In the genomic region with DNA sequence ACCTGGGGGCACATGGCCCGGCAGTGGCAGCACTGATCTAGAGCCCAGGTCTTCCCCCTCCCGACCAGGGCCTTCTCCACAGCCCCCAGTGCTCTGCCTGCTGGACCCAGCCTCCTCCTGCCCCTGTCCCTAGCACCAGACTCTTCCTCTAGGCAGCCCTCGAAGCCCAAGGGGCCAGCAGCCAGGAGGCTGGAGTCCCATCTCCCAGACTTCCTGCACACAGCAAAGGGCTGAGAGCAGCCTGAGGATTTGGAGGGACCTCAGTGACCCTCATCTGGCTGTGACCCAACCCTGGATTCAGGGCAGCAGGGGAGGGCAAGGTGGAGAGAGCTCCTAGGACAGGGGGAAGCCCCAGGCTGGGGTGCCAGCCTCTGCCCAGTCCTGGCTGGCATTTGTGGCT, we compare ENCODE assay signal across 21 cellular contexts. TPM values are rescaled to one million over a fixed set of nuclear protein-coding genes. Genes with fewer than 3 reads are reported as not detected.
DNase-seq lines count a peak whose midpoint lies in the region; ATAC-seq and TF ChIP-seq lines count a peak whose summit lies in the region.
"Had no signal": no experiment of that assay in that cellular context is flagged by ENCODE, and none has a peak within 500 bp of the region (broad histone marks: within the 10 kb centered on the region; RNA-seq: fewer than 3 reads in every experiment).

No MANE protein-coding gene starts in this region.

- no peaks in the 10 kb centered on the region for H3K9me3 ChIP-seq in HEK293 (ENCODE audit: control insufficient read depth, insufficient read depth, low read depth, low read length)
- H3K9me3 ChIP-seq in PC-9 (ENCODE audit: insufficient read depth, low read depth) = no peaks in the 10 kb centered on the region
- no peaks in the 10 kb centered on the region for H3K9me3 ChIP-seq in neuronal stem cell (replicated peaks in 1 of 2; ENCODE audit: control insufficient read depth in 2 of 2, insufficient read depth in 1 of 2, low read depth in 1 of 2, low read length in 2 of 2)
- H3K9me3 ChIP-seq: MG63 had no signal

- H3K14ac ChIP-seq in neuronal stem cell (ENCODE audit: low read length) = no peak overlapping the region

- no peaks in the 10 kb centered on the region for H3K79me1 ChIP-seq in neuronal stem cell (ENCODE audit: low read depth, low read length)

- no peak overlapping the region for H4K91ac ChIP-seq in neuronal stem cell (ENCODE audit: low read depth, low read length, poor library complexity)

- H3K23ac ChIP-seq in neuronal stem cell (ENCODE audit: low read depth, low read length, poor library complexity) = no peak overlapping the region

- BruUV-seq in PC-9 (replicated peaks; lab: Mats Ljungman, UMichigan) = no TSS peak

- H2AK5ac ChIP-seq in neuronal stem cell (ENCODE audit: low read depth, low read length) = peak overlapping the region; percentile 77

- H3K36me3 ChIP-seq in HEK293 (ENCODE audit: control insufficient read depth in 2 of 2, insufficient read depth in 1 of 2, low read length in 2 of 2) = no peaks in the 10 kb centered on the region
- H3K36me3 ChIP-seq in PC-9 (ENCODE audit: low read depth) = no peaks in the 10 kb centered on the region
- no peaks in the 10 kb centered on the region for H3K36me3 ChIP-seq in neuronal stem cell (replicated peaks in 1 of 2; ENCODE audit: control insufficient read depth in 2 of 2, insufficient read depth in 2 of 2, low read length in 2 of 2)

- peak overlapping the region; percentile 35 for H3K4me2 ChIP-seq in PC-9
- H3K4me2 ChIP-seq in neuronal stem cell (ENCODE audit: insufficient read depth, low read length, poor library complexity, severe bottlenecking) = no peak overlapping the region

- no peak overlapping the region for H2AFZ ChIP-seq in PC-9
- no peak overlapping the region for H2AFZ ChIP-seq in neuronal stem cell (ENCODE audit: low read length)

- POLR2A ChIA-PET in HEK293 (lab: Yijun Ruan, JAX) = no interaction called here
- POLR2A ChIA-PET in PC-9 (lab: Charles Lee; ENCODE audit: unreplicated experiment) = no interaction called here

- peaks cover 53% of the 10 kb centered on the region for H3K79me2 ChIP-seq in PC-9 (ENCODE audit: low read depth)

- no peak overlapping the region for H3K27ac ChIP-seq in HEK293 (ENCODE audit: extremely low read depth, low read depth, low read length)
- H3K27ac ChIP-seq in PC-9 = peak overlapping the region; percentile 37
- peak overlapping the region; percentile 98 for H3K27ac ChIP-seq in epithelial cell of prostate
- H3K27ac ChIP-seq in neuronal stem cell (replicated peaks; ENCODE audit: low read length) = no peak overlapping the region
- H3K27ac ChIP-seq: C4-2B had no signal

- no peak for TF ChIP-seq CTCF in HEK293 (tag by site-specific recombination; IDR thresholded peaks at IDR 0.05)
- TF ChIP-seq CTCF in PC-9 (conservative IDR thresholded peaks at IDR 0.05) = no peak

- WGBS in neuronal stem cell (ENCODE audit: extremely low coverage in 2 of 2, insufficient read length in 2 of 2, insufficient replicate concordance in 1 of 2), 2 donors = no CpG with 5 or more reads among the region's 3 CpGs

- no peak overlapping the region for H3K4ac ChIP-seq in neuronal stem cell (ENCODE audit: low read length)

- no peak overlapping the region for H2BK12ac ChIP-seq in neuronal stem cell (ENCODE audit: low read length)

- H3F3A ChIP-seq in PC-9 (ENCODE audit: insufficient read depth, low read depth) = peaks cover 52% of the 10 kb centered on the region

- no peak overlapping the region for H2BK15ac ChIP-seq in neuronal stem cell (ENCODE audit: low read length)

- H3K4me1 ChIP-seq in HEK293 (ENCODE audit: control insufficient read depth, insufficient read depth, low read length) = peaks cover 9% of the 10 kb centered on the region
- H3K4me1 ChIP-seq in PC-9 (replicated peaks; ENCODE audit: insufficient read depth) = peaks cover 76% of the 10 kb centered on the region
- peaks cover 3 to 14% of the 10 kb centered on the region in 2 donors for H3K4me1 ChIP-seq in neuronal stem cell (ENCODE audit: control insufficient read depth in 2 of 2, insufficient read depth in 1 of 2, low read depth in 1 of 2, low read length in 2 of 2)

- no peak overlapping the region for H4K8ac ChIP-seq in neuronal stem cell (ENCODE audit: low read depth, low read length)

- ATAC-seq in GM18505 (IDR thresholded peaks at IDR 0.05; ENCODE audit: unreplicated experiment) = no peak
- ATAC-seq: Panc1 had no signal

- DNase-seq in PC-9 (no peak), epithelial cell of prostate (ENCODE audit: low read depth, low spot score) (no peak), neuronal stem cell (ENCODE audit: low spot score) (no peak), DMS79 treated with DMSO at 0.1 percent for 48 hours (lab: John Stamatoyannopoulos, UW) (no peak), NCI-H2029 treated with DMSO at 0.1 percent for 48 hours (lab: John Stamatoyannopoulos, UW) (no peak)
- no peak for DNase-seq in activated CD4-positive, CD25-positive, alpha-beta regulatory T cell (lab: John Stamatoyannopoulos, UW)
- DNase-seq: AML-193, GDM1, Karpas-422, MG63, NCI-H1417 treated with DMSO at 0.1 percent for 48 hours, NCI-H187, NCI-H2107, NCI-H510A, NCI-H748 treated with DMSO at 0.1 percent for 48 hours had no signal

- no peak overlapping the region for H3K9ac ChIP-seq in neuronal stem cell (ENCODE audit: low read depth, low read length, poor library complexity)

- H3K4me3 ChIP-seq in HEK293 (ENCODE audit: low read depth, low read length) = no peak overlapping the region
- H3K4me3 ChIP-seq in PC-9 = no peak overlapping the region
- H3K4me3 ChIP-seq in neuronal stem cell (ENCODE audit: low read length in 2 of 2) = no peak overlapping the region
- H3K4me3 ChIP-seq: MG63 had no signal

- peak overlapping the region; percentile 35 for H3K18ac ChIP-seq in neuronal stem cell (ENCODE audit: low read length)

- no peak overlapping the region for H2BK120ac ChIP-seq in neuronal stem cell (ENCODE audit: low read depth, low read length)

- H3K9me2 ChIP-seq in PC-9 (ENCODE audit: insufficient read depth) = no peaks in the 10 kb centered on the region

- H4K20me1 ChIP-seq in PC-9 (ENCODE audit: insufficient read depth) = no peaks in the 10 kb centered on the region

- H2BK5ac ChIP-seq in neuronal stem cell (ENCODE audit: low read length) = no peak overlapping the region

- CTCF ChIA-PET in HEK293 (lab: Yijun Ruan, JAX) = no interaction called here
- CTCF ChIA-PET in PC-9 (lab: Charles Lee) = no interaction called here

- intact Hi-C loops in PC-9 (cut with micrococcal nuclease; ENCODE audit: unreplicated experiment) = loop anchor here (5.0 to 10.0 kb wide), 4 partner anchors 203 to 365 kb away; a partner anchor contains a TSS

- no peak for TF ChIP-seq POLR2A in GM18505 (IDR thresholded peaks at IDR 0.05; ENCODE audit: borderline replicate concordance, extremely low read depth, insufficient read depth, insufficient read length)

- no peaks in the 10 kb centered on the region for H3K27me3 ChIP-seq in PC-9 (ENCODE audit: insufficient read depth, low read depth)
- H3K27me3 ChIP-seq in neuronal stem cell (ENCODE audit: control insufficient read depth in 3 of 3, insufficient read depth in 3 of 3, low read depth in 1 of 3, low read length in 3 of 3) = peaks cover 0 to 48% (median 9%) of the 10 kb centered on the region in 3 experiments
- H3K27me3 ChIP-seq: MG63 had no signal

TF ChIP-seq in HEK293, 187 proteins besides CTCF, POLR2A, EP300 and RAD21:
- no peak for TF ChIP-seq GLI4 (tag by site-specific recombination; IDR thresholded peaks at IDR 0.05)
- no peak for TF ChIP-seq ZNF155 (tag by site-specific recombination; IDR thresholded peaks at IDR 0.05)
- TF ChIP-seq, protein P1, sequence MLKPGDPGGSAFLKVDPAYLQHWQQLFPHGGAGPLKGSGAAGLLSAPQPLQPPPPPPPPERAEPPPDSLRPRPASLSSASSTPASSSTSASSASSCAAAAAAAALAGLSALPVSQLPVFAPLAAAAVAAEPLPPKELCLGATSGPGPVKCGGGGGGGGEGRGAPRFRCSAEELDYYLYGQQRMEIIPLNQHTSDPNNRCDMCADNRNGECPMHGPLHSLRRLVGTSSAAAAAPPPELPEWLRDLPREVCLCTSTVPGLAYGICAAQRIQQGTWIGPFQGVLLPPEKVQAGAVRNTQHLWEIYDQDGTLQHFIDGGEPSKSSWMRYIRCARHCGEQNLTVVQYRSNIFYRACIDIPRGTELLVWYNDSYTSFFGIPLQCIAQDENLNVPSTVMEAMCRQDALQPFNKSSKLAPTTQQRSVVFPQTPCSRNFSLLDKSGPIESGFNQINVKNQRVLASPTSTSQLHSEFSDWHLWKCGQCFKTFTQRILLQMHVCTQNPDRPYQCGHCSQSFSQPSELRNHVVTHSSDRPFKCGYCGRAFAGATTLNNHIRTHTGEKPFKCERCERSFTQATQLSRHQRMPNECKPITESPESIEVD (tag by site-specific recombination; IDR thresholded peaks at IDR 0.05) = no peak
- TF ChIP-seq ZNF561 (tag by site-specific recombination; IDR thresholded peaks at IDR 0.05; ENCODE audit: borderline replicate concordance) = no peak
- TF ChIP-seq ZNF843 (tag by site-specific recombination; IDR thresholded peaks at IDR 0.05) = no peak
- TF ChIP-seq, protein P2, sequence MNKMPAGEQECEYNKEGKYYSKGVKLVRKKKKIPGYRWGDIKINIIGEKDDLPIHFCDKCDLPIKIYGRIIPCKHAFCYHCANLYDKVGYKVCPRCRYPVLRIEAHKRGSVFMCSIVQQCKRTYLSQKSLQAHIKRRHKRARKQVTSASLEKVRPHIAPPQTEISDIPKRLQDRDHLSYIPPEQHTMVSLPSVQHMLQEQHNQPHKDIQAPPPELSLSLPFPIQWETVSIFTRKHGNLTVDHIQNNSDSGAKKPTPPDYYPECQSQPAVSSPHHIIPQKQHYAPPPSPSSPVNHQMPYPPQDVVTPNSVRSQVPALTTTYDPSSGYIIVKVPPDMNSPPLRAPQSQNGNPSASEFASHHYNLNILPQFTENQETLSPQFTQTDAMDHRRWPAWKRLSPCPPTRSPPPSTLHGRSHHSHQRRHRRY (tag by site-specific recombination; IDR thresholded peaks at IDR 0.05) = no peak
- TF ChIP-seq BCL11A (tag by site-specific recombination; IDR thresholded peaks at IDR 0.05; ENCODE audit: low read depth) = no peak
- TF ChIP-seq GLIS2 (tag by site-specific recombination; IDR thresholded peaks at IDR 0.05) = 0 out of 2 replicates have a peak, but pooled peaks have one; percentile 19

RNA-seq across cellular contexts. Expression of a gene that starts 3.0 kb away (rescaled TPM):
- total RNA-seq in PC-9 (2021) = 127 and 156 TPM in 2 replicates
- 6.5 TPM for polyA plus RNA-seq in neuronal stem cell (2013, experiment 1 of 2)
- polyA plus RNA-seq in neuronal stem cell (2013, experiment 2 of 2) = 6.2 TPM
- total RNA-seq: H4, SK-MEL-5 had no signal

RNA-seq across cellular contexts. Expression of a gene that starts 36.7 kb away (rescaled TPM):
- 11.1 and 12.3 TPM in 2 replicates for total RNA-seq in PC-9 (2021)
- 0.33 TPM for polyA plus RNA-seq in neuronal stem cell (2013, experiment 1 of 2)
- 0.33 TPM for polyA plus RNA-seq in neuronal stem cell (2013, experiment 2 of 2)
- total RNA-seq: H4, SK-MEL-5 had no signal

RNA-seq across cellular contexts. Expression of a gene that starts 59.4 kb away (rescaled TPM):
- total RNA-seq in PC-9 (2021) = 117 and 120 TPM in 2 replicates
- polyA plus RNA-seq in neuronal stem cell (2013, experiment 1 of 2) = 25.4 TPM
- polyA plus RNA-seq in neuronal stem cell (2013, experiment 2 of 2) = 26.1 TPM

Comparison
In these comparisons a context has a peak if more than half of its experiments do, and no peak if none do; other contexts are left out.
1. H3K27ac ChIP-seq: peak in PC-9 (single experiment) and epithelial cell of prostate (single experiment); none in HEK293 (single experiment) and neuronal stem cell (single experiment).